In the genomic region with DNA sequence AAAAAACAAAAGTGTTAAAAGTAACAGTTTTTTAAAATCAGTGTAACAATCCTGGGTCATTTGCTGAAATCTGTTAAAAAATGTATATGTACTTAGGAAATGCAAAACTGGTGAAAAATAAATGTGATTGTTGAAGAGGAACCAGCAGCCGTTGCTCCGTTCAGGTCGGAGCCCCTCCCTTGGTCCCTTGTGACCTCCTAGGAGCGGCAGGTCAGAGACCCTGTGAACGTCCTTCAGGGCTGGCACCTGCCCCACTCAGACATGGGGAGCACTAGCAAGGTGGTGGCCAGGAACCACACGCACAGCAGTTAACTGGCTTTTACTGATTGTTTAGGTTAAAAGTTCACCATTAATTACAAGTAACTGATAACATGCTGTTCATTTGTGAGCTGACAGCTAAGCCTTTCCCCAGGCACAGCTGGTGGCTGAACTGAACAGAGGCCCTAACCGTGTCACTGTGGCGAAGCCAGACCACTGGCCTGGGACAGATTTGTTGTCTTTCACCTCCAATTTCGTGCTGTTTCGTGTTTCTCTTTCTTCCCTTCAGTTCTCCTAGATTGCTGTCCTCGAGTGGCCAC, we compare ENCODE assay signal across 19 cellular contexts.
"Had no signal": no experiment of that assay in that cellular context is flagged by ENCODE, and none has a peak within 500 bp of the region (broad histone marks: within the 10 kb centered on the region; RNA-seq: fewer than 3 reads in every experiment).

No MANE protein-coding gene starts in this region.

- FAIRE-seq: islet of Langerhans had no signal

- H3K4me1 ChIP-seq: prostate gland, upper lobe of right lung had no signal

- H3K4me3 Mint-ChIP-seq: activated CD4-positive, alpha-beta T cell treated with anti-CD3 and anti-CD28 coated beads, Interleukin-2, amount 10 ng/mL, durations not matched to agents 24 days and 14 days; activated CD8-positive, alpha-beta T cell treated with anti-CD3 and anti-CD28 coated beads, Interleukin-2, amount 10 ng/mL, durations not matched to agents 7 days and 5 days; activated naive CD8-positive, alpha-beta T cell treated with anti-CD3 and anti-CD28 coated beads, Interleukin-2, amount 10 ng/mL, durations not matched to agents 7 days and 5 days; activated T-cell treated with anti-CD3 and anti-CD28 coated beads, Interleukin-2, amount 50 U/mL, for 24 hours; T-cell had no signal

- H3K27me3 Mint-ChIP-seq: activated CD4-positive, alpha-beta T cell treated with anti-CD3 and anti-CD28 coated beads, Interleukin-2, amount 10 ng/mL, durations not matched to agents 24 days and 14 days; activated naive CD8-positive, alpha-beta T cell treated with anti-CD3 and anti-CD28 coated beads, Interleukin-2, amount 10 ng/mL, durations not matched to agents 7 days and 5 days had no signal

- H3K27ac ChIP-seq: cardiac muscle cell, prostate gland, thoracic aorta, upper lobe of right lung had no signal

- H3K9me3 ChIP-seq: prostate gland, thoracic aorta, upper lobe of right lung had no signal

- ATAC-seq: activated CD8-positive, alpha-beta T cell treated with anti-CD3 and anti-CD28 coated beads, Interleukin-2, amount 10 ng/mL, durations not matched to agents 7 days and 5 days; left colon; right cardiac atrium; T-cell; upper lobe of right lung had no signal

- H3K4me3 ChIP-seq: cardiac muscle cell, lung, prostate gland, thoracic aorta, upper lobe of right lung had no signal

- H3K36me3 ChIP-seq: cardiac muscle cell, prostate gland, thoracic aorta, upper lobe of right lung had no signal

- H3K27me3 ChIP-seq: cardiac muscle cell had no signal

- H3K27ac Mint-ChIP-seq: activated CD4-positive, alpha-beta T cell treated with anti-CD3 and anti-CD28 coated beads, Interleukin-2, amount 10 ng/mL, durations not matched to agents 24 days and 14 days; activated CD8-positive, alpha-beta T cell treated with anti-CD3 and anti-CD28 coated beads, Interleukin-2, amount 10 ng/mL, durations not matched to agents 7 days and 5 days; activated naive CD8-positive, alpha-beta T cell treated with anti-CD3 and anti-CD28 coated beads, Interleukin-2, amount 10 ng/mL, durations not matched to agents 7 days and 5 days; activated T-cell treated with anti-CD3 and anti-CD28 coated beads, Interleukin-2, amount 50 U/mL, for 24 hours; activated T-helper 2 cell treated with anti-CD3 and anti-CD28 coated beads, Interferon-gamma antibody, Interleukin-2, Interleukin-4, amounts not matched to agents 10 μg/mL and 5 μg/mL and 100 μg/mL, durations not matched to agents 14 hours and 24 hours and 36 hours; T-cell had no signal

- H3K36me3 Mint-ChIP-seq: activated naive CD8-positive, alpha-beta T cell treated with anti-CD3 and anti-CD28 coated beads, Interleukin-2, amount 10 ng/mL, durations not matched to agents 7 days and 5 days; T-cell had no signal

- DNase-seq: activated CD4-positive, alpha-beta T cell treated with anti-CD3 and anti-CD28 coated beads, Interleukin-2, amount 10 ng/mL, durations not matched to agents 24 days and 14 days; activated CD8-positive, alpha-beta T cell treated with anti-CD3 and anti-CD28 coated beads, Interleukin-2, amount 10 ng/mL, durations not matched to agents 7 days and 5 days; activated naive CD4-positive, alpha-beta T cell treated with Interleukin-2 at 50 U/mL for 16 hours; activated naive CD8-positive, alpha-beta T cell treated with anti-CD3 and anti-CD28 coated beads, Interleukin-2, amount 10 ng/mL, durations not matched to agents 7 days and 5 days; activated T-cell treated with anti-CD3 and anti-CD28 coated beads, Interleukin-2, amount 50 U/mL, for 24 hours; amygdala; left colon; midbrain; right cardiac atrium; stimulated activated CD4-positive, alpha-beta T cell treated with anti-CD3 and anti-CD28 coated beads, Interleukin-4, amount 100 ng/mL, for 1 hour; T-cell; T-helper 9 cell; upper lobe of right lung had no signal

- H3K9me3 Mint-ChIP-seq: activated CD4-positive, alpha-beta T cell treated with anti-CD3 and anti-CD28 coated beads, Interleukin-2, amount 10 ng/mL, durations not matched to agents 24 days and 14 days; activated naive CD8-positive, alpha-beta T cell treated with anti-CD3 and anti-CD28 coated beads, Interleukin-2, amount 10 ng/mL, durations not matched to agents 7 days and 5 days; activated T-cell treated with anti-CD3 and anti-CD28 coated beads, Interleukin-2, amount 50 U/mL, for 24 hours; activated T-helper 2 cell treated with anti-CD3 and anti-CD28 coated beads, Interferon-gamma antibody, Interleukin-2, Interleukin-4, amounts not matched to agents 10 μg/mL and 5 μg/mL and 100 μg/mL, durations not matched to agents 14 hours and 24 hours and 36 hours; T-cell had no signal
